Comparison of ENCODE assay signal across 1 cellular context in genomic region chr12:120346681-120347080, GRCh38.
TF ChIP-seq lines count a peak whose summit lies in the region.

No MANE protein-coding gene starts in this region.

TF ChIP-seq in WTC11, 78 proteins besides CTCF, POLR2A, EP300 and RAD21:
- TF ChIP-seq ZBTB43 (CRISPR knock-in tag; IDR thresholded peaks at IDR 0.05) = no peak
- no peak for TF ChIP-seq ZNF138 (CRISPR knock-in tag; conservative IDR thresholded peaks at IDR 0.05)
